1 cellular context compared by ENCODE assay signal in genomic region chr7:90455163-90456030, GRCh38.
TF ChIP-seq lines count a peak whose summit lies in the region.

No MANE protein-coding gene starts in this region.

TF ChIP-seq in GM23338, 12 proteins besides CTCF, POLR2A, EP300 and RAD21 (continued from another document):
- TF ChIP-seq REST (IDR thresholded peaks at IDR 0.05; ENCODE audit: unreplicated experiment) (no peak), NANOG (IDR thresholded peaks at IDR 0.05; ENCODE audit: borderline replicate concordance) (no peak), ZNF114 (CRISPR knock-in tag; IDR thresholded peaks at IDR 0.05) (no peak), EZH2phosphoT487 (IDR thresholded peaks at IDR 0.05; ENCODE audit: unreplicated experiment) (no peak)
